Comparison of ENCODE assay signal across 22 cellular contexts in genomic region chr10:52438119-52438518, GRCh38.
DNase-seq lines count a peak whose midpoint lies in the region; ATAC-seq and TF ChIP-seq lines count a peak whose summit lies in the region.
"Had no signal": no experiment of that assay in that cellular context is flagged by ENCODE, and none has a peak within 500 bp of the region (broad histone marks: within the 10 kb centered on the region; RNA-seq: fewer than 3 reads in every experiment).

No MANE protein-coding gene starts in this region.

- ATAC-seq in IMR-90 (ENCODE audit: low read depth): no peak
- no peak for ATAC-seq in Panc1
- ATAC-seq in GM18868 (IDR thresholded peaks at IDR 0.05; ENCODE audit: unreplicated experiment): no peak
- no peak for ATAC-seq in GM21576 (IDR thresholded peaks at IDR 0.05; ENCODE audit: unreplicated experiment)
- no peak for ATAC-seq in activated T-cell treated with anti-CD3 and anti-CD28 coated beads, Interleukin-2, amount 50 U/mL, for 4 hours
- ATAC-seq: PC-3 had no signal

- H3K4me1 ChIP-seq in BLaER1: peaks cover 50% of the 10 kb centered on the region
- peaks cover 4% of the 10 kb centered on the region for H3K4me1 ChIP-seq in IMR-90 (ENCODE audit: control insufficient read depth, insufficient read depth, low read length)
- peaks cover 11% of the 10 kb centered on the region for H3K4me1 ChIP-seq in Panc1 (ENCODE audit: control insufficient read depth, insufficient read depth, low read length)
- no peaks in the 10 kb centered on the region for H3K4me1 ChIP-seq in mesenchymal stem cell (ENCODE audit: control insufficient read depth, insufficient read depth, low read depth, low read length)

- H2AK5ac ChIP-seq in IMR-90 (ENCODE audit: low read depth, low read length): no peak overlapping the region
- H2AK5ac ChIP-seq in mesenchymal stem cell (ENCODE audit: low read length, severe bottlenecking): no peak overlapping the region

- H4K91ac ChIP-seq in IMR-90 (ENCODE audit: insufficient read depth, low read depth, low read length) (no peak overlapping the region; the same call in 1 of the 2 replicates), mesenchymal stem cell (ENCODE audit: low read length) (no peak overlapping the region)

- peaks cover 19% of the 10 kb centered on the region for H3K9me3 ChIP-seq in BLaER1
- no peaks in the 10 kb centered on the region for H3K9me3 ChIP-seq in IMR-90 (ENCODE audit: control insufficient read depth, insufficient read depth, low read length)
- peaks cover 51% of the 10 kb centered on the region for H3K9me3 ChIP-seq in Panc1 (ENCODE audit: control insufficient read depth, insufficient read depth, low read depth, low read length)
- H3K9me3 ChIP-seq in mesenchymal stem cell (ENCODE audit: control insufficient read depth, low read length): no peaks in the 10 kb centered on the region
- H3K9me3 ChIP-seq: HAP-1, SJSA1 had no signal

- DNase-seq in IMR-90 (no peak), Panc1 (ENCODE audit: low read depth, low spot score) (no peak), mesenchymal stem cell (no peak)
- no peak for DNase-seq in stimulated activated CD4-positive, alpha-beta T cell treated with anti-CD3 and anti-CD28 coated beads, Interleukin-4, amount 100 ng/mL, for 4 hours
- no peak for DNase-seq in activated T-cell treated with anti-CD3 and anti-CD28 coated beads, Interleukin-2, amount 50 U/mL, for 4 hours
- DNase-seq: 8988T; CD4-positive, alpha-beta T cell; DMS53; GOT3; Karpas-422; NCI-H2029; NCI-H446; NCI-H524 treated with DMSO at 0.1 percent for 48 hours; NCI-H774; PC-3; Right ventricle myocardium superior had no signal

- no peak overlapping the region for H4K8ac ChIP-seq in IMR-90 (ENCODE audit: low read depth in 2 of 2, low read length in 2 of 2)
- no peak overlapping the region for H4K8ac ChIP-seq in mesenchymal stem cell (ENCODE audit: low read length)

- no CpG with 5 or more reads among the region's 6 CpGs for WGBS in IMR-90 (ENCODE audit: extremely low coverage in 2 of 2, insufficient read length in 1 of 2), 2 experiments
- 93% methylated on average over 6 of the region's 6 CpGs for WGBS in mesenchymal stem cell

- H3K36me3 Mint-ChIP-seq in activated T-cell treated with anti-CD3 and anti-CD28 coated beads, Interleukin-2, amount 50 U/mL, for 4 hours (ENCODE audit: insufficient read depth): no peaks in the 10 kb centered on the region

- POLR2A ChIA-PET in IMR-90 (lab: Charles Lee; ENCODE audit: unreplicated experiment): no interaction called here
- POLR2A ChIA-PET in Panc1 (lab: Charles Lee): no interaction called here

- no TSS peak for BruUV-seq in IMR-90 (replicated peaks; lab: Mats Ljungman, UMichigan)
- no TSS peak for BruUV-seq in Panc1 (replicated peaks; lab: Mats Ljungman, UMichigan)

- no peak overlapping the region for H2BK12ac ChIP-seq in mesenchymal stem cell (ENCODE audit: low read length in 2 of 2)

- H3K23ac ChIP-seq in IMR-90 (ENCODE audit: low read depth, low read length) (no peak overlapping the region), mesenchymal stem cell (ENCODE audit: low read length in 2 of 2) (no peak overlapping the region)

- no peak overlapping the region for H3K56ac ChIP-seq in IMR-90 (ENCODE audit: extremely low read depth, insufficient read depth, low read length)

- H3K9me1 ChIP-seq in IMR-90 (ENCODE audit: insufficient read depth, low read length): 0 out of 2 replicates have a peak, but pooled peaks cover 3% of the 10 kb centered on the region

- intact Hi-C loops in IMR-90 (cut with micrococcal nuclease) (no loop called here), Panc1 (cut with micrococcal nuclease; ENCODE audit: unreplicated experiment) (no loop called here)

- TF ChIP-seq RAD21 in IMR-90 (IDR thresholded peaks at IDR 0.05; ENCODE audit: low read length): no peak

- H2BK120ac ChIP-seq in IMR-90 (ENCODE audit: low read depth, low read length) (peak overlapping the region; percentile 61; the same call in 1 of the 2 replicates), mesenchymal stem cell (ENCODE audit: low read depth, low read length) (no peak overlapping the region)

- H3K14ac ChIP-seq in IMR-90 (replicated peaks; ENCODE audit: low read depth, low read length) (no peak overlapping the region), mesenchymal stem cell (ENCODE audit: low read length in 2 of 2) (no peak overlapping the region)

- no peak overlapping the region for H4K5ac ChIP-seq in IMR-90 (ENCODE audit: low read depth, low read length)

- H2AFZ ChIP-seq in IMR-90 (replicated peaks; ENCODE audit: low read length, poor library complexity) (no peak overlapping the region), mesenchymal stem cell (ENCODE audit: low read depth, low read length) (no peak overlapping the region)

- dilution Hi-C loops in IMR-90 (cut with HindIII; ENCODE audit: low sequenced_read_pairs, unreplicated experiment): no loop called here

- H3K4me2 ChIP-seq in BLaER1: peak overlapping the region; percentile 70
- H3K4me2 ChIP-seq in IMR-90 (ENCODE audit: low read depth, low read length): no peak overlapping the region
- H3K4me2 ChIP-seq in mesenchymal stem cell (ENCODE audit: low read length, poor library complexity, severe bottlenecking): no peak overlapping the region

- H3K9me3 Mint-ChIP-seq in activated T-cell treated with anti-CD3 and anti-CD28 coated beads, Interleukin-2, amount 50 U/mL, for 4 hours: peaks cover 3% of the 10 kb centered on the region
- H3K9me3 Mint-ChIP-seq: CD4-positive, alpha-beta T cell had no signal

- H4K20me1 ChIP-seq in BLaER1: no peaks in the 10 kb centered on the region
- H4K20me1 ChIP-seq in IMR-90 (ENCODE audit: insufficient read depth, low read length): no peaks in the 10 kb centered on the region

- no peaks in the 10 kb centered on the region for H3K4me1 Mint-ChIP-seq in activated T-cell treated with anti-CD3 and anti-CD28 coated beads, Interleukin-2, amount 50 U/mL, for 4 hours (ENCODE audit: low read depth)

- no peak overlapping the region for H3K4me3 Mint-ChIP-seq in activated T-cell treated with anti-CD3 and anti-CD28 coated beads, Interleukin-2, amount 50 U/mL, for 4 hours
- H3K4me3 Mint-ChIP-seq: CD4-positive, alpha-beta T cell had no signal

- H3K27me3 ChIP-seq in BLaER1 (no peaks in the 10 kb centered on the region), IMR-90 (ENCODE audit: control insufficient read depth, insufficient read depth, low read length) (no peaks in the 10 kb centered on the region), Panc1 (ENCODE audit: control insufficient read depth, insufficient read depth, low read length) (no peaks in the 10 kb centered on the region), mesenchymal stem cell (ENCODE audit: control insufficient read depth in 1 of 2, insufficient read depth in 1 of 2, low read length in 2 of 2) (no peaks in the 10 kb centered on the region)
- H3K27me3 ChIP-seq: SJSA1 had no signal

- no peak for TF ChIP-seq CTCF in IMR-90 (conservative IDR thresholded peaks at IDR 0.05; ENCODE audit: low read depth, low read length)
- TF ChIP-seq CTCF in Panc1 (IDR thresholded peaks at IDR 0.05): no peak

- H3K36me3 ChIP-seq in BLaER1 (no peaks in the 10 kb centered on the region), IMR-90 (ENCODE audit: control insufficient read depth, insufficient read depth, low read length) (no peaks in the 10 kb centered on the region), Panc1 (ENCODE audit: control insufficient read depth, insufficient read depth, low read length) (no peaks in the 10 kb centered on the region), mesenchymal stem cell (ENCODE audit: control insufficient read depth in 1 of 2, insufficient read depth in 2 of 2, low read depth in 1 of 2, low read length in 2 of 2) (no peaks in the 10 kb centered on the region)
- H3K36me3 ChIP-seq: HAP-1, SJSA1 had no signal

- H3K27me3 Mint-ChIP-seq in activated T-cell treated with anti-CD3 and anti-CD28 coated beads, Interleukin-2, amount 50 U/mL, for 4 hours (ENCODE audit: low read depth): no peaks in the 10 kb centered on the region
- H3K27me3 Mint-ChIP-seq: CD4-positive, alpha-beta T cell had no signal

- H3K18ac ChIP-seq in IMR-90 (ENCODE audit: low read depth, low read length) (peak overlapping the region; percentile 14; the same call in 1 of the 2 replicates), mesenchymal stem cell (ENCODE audit: low read depth in 1 of 2, low read length in 2 of 2) (no peak overlapping the region)

- in situ Hi-C loops in IMR-90 (cut with MboI; ENCODE audit: low sequenced_read_pairs) (no loop called here), Panc1 (cut with HindIII; ENCODE audit: low pct_unique_long_range_greater_than_20kb, low sequenced_read_pairs) (no loop called here)

- H3K9ac ChIP-seq in BLaER1 (no peak overlapping the region), IMR-90 (ENCODE audit: low read depth, low read length) (no peak overlapping the region), mesenchymal stem cell (ENCODE audit: low read length) (peak overlapping the region; percentile 9)

- CTCF ChIA-PET in IMR-90 (lab: Yijun Ruan, JAX): no interaction called here
- CTCF ChIA-PET in Panc1 (lab: Charles Lee): no interaction called here

- no peak overlapping the region for H2BK5ac ChIP-seq in IMR-90 (ENCODE audit: low read depth, low read length, poor library complexity, severe bottlenecking)
- H2BK5ac ChIP-seq in mesenchymal stem cell (ENCODE audit: low read depth, low read length, poor library complexity, severe bottlenecking): no peak overlapping the region

- TF ChIP-seq POLR2A in IMR-90 (IDR thresholded peaks at IDR 0.05; ENCODE audit: low read depth, low read length): no peak

- no peak overlapping the region for H2AK9ac ChIP-seq in IMR-90 (replicated peaks; ENCODE audit: low read depth, low read length, poor library complexity)

- no peak overlapping the region for H3K4me3 ChIP-seq in BLaER1
- H3K4me3 ChIP-seq in IMR-90 (ENCODE audit: insufficient read depth, low read depth, low read length): no peak overlapping the region
- H3K4me3 ChIP-seq in Panc1 (ENCODE audit: low read depth in 2 of 2, low read length in 2 of 2): no peak overlapping the region
- no peak overlapping the region for H3K4me3 ChIP-seq in mesenchymal stem cell (ENCODE audit: insufficient read depth in 1 of 2, low read depth in 1 of 2, low read length in 2 of 2)
- H3K4me3 ChIP-seq: HAP-1, SJSA1 had no signal

- H3K4ac ChIP-seq in IMR-90 (ENCODE audit: low read depth, low read length): no peak overlapping the region; the same call in 1 of the 2 replicates
- no peak overlapping the region for H3K4ac ChIP-seq in mesenchymal stem cell (ENCODE audit: low read depth in 1 of 2, low read length in 2 of 2)

- H3K79me1 ChIP-seq in IMR-90 (ENCODE audit: low read depth in 1 of 2, low read length in 2 of 2) (no peaks in the 10 kb centered on the region), mesenchymal stem cell (replicated peaks; ENCODE audit: low read length, poor library complexity, severe bottlenecking) (no peaks in the 10 kb centered on the region)

- H3K27ac ChIP-seq in BLaER1: peak overlapping the region; percentile 77
- no peak overlapping the region for H3K27ac ChIP-seq in IMR-90 (ENCODE audit: insufficient read depth, low read length)
- peak overlapping the region; percentile 98 for H3K27ac ChIP-seq in Panc1 (ENCODE audit: low read length)
- H3K27ac ChIP-seq in mesenchymal stem cell (ENCODE audit: low read length, poor library complexity, severe bottlenecking): no peak overlapping the region
- H3K27ac ChIP-seq: HL-60 had no signal

- H2BK20ac ChIP-seq in IMR-90 (ENCODE audit: low read depth, low read length): no peak overlapping the region

- no peak overlapping the region for H2BK15ac ChIP-seq in IMR-90 (ENCODE audit: low read depth, low read length)
- no peak overlapping the region for H2BK15ac ChIP-seq in mesenchymal stem cell (ENCODE audit: low read depth, poor library complexity, severe bottlenecking)

Comparison
In these comparisons a context has a peak if more than half of its experiments do, and no peak if none do; other contexts are left out.
1. H3K27ac ChIP-seq: peak in BLaER1 (single experiment) and Panc1 (single experiment); none in IMR-90 (single experiment) and mesenchymal stem cell (single experiment).